10 cellular contexts compared by ENCODE assay signal in the genomic region with DNA sequence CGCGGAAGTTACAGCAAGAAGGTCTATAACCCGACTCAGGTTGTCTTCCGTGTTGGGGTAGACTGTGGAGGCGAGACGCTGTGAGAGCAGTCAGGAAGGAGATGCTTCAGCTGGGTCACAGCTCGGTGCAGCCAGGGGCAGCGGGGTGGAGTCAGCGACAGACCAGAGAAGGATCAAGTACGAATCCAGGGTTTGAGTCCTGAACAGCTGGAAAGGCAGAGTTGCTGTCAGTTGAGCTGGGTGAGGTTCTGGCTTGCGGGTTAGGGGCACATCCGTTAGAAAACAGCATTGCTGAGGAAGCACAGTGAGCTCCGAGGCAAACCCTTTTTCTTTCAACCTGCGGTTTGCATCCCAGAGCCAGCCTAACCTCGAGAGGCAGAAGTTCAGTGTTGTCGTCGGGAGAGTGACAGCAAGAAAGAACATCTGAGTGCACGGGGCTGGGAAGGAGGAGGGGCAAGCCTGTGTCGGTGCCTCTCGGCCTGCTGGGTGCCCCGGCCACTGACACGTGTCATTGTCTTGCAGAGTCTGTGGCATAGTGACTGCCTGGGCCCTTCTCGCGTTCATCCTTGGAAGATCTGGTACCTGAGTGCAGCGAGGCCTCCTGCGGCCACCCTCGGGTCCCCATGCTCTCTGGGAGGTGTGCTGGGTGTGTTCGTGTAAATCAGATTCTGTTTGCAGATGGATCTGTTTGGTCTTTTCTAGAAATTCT. TPM values are rescaled to one million over a fixed set of nuclear protein-coding genes. Genes with fewer than 3 reads are reported as not detected.
DNase-seq lines count a peak whose midpoint lies in the region; ATAC-seq, FAIRE-seq and TF ChIP-seq lines count a peak whose summit lies in the region.
"Had no signal": no experiment of that assay in that cellular context is flagged by ENCODE, and none has a peak within 500 bp of the region (broad histone marks: within the 10 kb centered on the region; RNA-seq: fewer than 3 reads in every experiment).

No MANE protein-coding gene starts in this region.

- no peaks in the 10 kb centered on the region for H3K9me2 ChIP-seq in PC-3 (replicated peaks; ENCODE audit: low read length)

- POLR2A ChIA-PET in activated CD4-positive, alpha-beta memory T cell treated with anti-CD3 and anti-CD28 coated beads, Interleukin-2, amount 10 ng/mL, durations not matched to agents 7 days and 5 days (lab: Charles Lee) = interaction anchor here (0.8 to 3.2 kb wide), 5 partner anchors 18 to 196 kb away, joined by 3 to 38 read pairs (median 4); partner anchors contain the start of genes MRPL18, TCP1 and WTAP
- POLR2A ChIA-PET in PC-3 (lab: Charles Lee; ENCODE audit: unreplicated experiment) = no interaction called here

- no peaks in the 10 kb centered on the region for H3K27me3 Mint-ChIP-seq in activated CD4-positive, alpha-beta memory T cell treated with anti-CD3 and anti-CD28 coated beads, Interleukin-2, amount 10 ng/mL, durations not matched to agents 7 days and 5 days
- H3K27me3 Mint-ChIP-seq in natural killer cell (ENCODE audit: low read depth in 2 of 2) = peaks cover 0 to 8% of the 10 kb centered on the region in 2 donors

- peak; percentile 6 for DNase-seq in EH (ENCODE audit: low read depth)
- DNase-seq in activated CD4-positive, alpha-beta memory T cell treated with anti-CD3 and anti-CD28 coated beads, Interleukin-2, amount 10 ng/mL, durations not matched to agents 7 days and 5 days = peak; percentile 54
- no peak for DNase-seq in natural killer cell
- DNase-seq in PC-3 = no peak
- no peak for DNase-seq in D721Med (ENCODE audit: insufficient read length, low spot score)
- no peak for DNase-seq in Right ventricle myocardium superior
- DNase-seq: NCI-H1694 had no signal

- peak overlapping the region; percentile 86 for H3K27ac Mint-ChIP-seq in activated CD4-positive, alpha-beta memory T cell treated with anti-CD3 and anti-CD28 coated beads, Interleukin-2, amount 10 ng/mL, durations not matched to agents 7 days and 5 days
- H3K27ac Mint-ChIP-seq in natural killer cell = peak overlapping the region; percentile 78 to 82

- no peaks in the 10 kb centered on the region for H3K4me1 ChIP-seq in PC-3 (ENCODE audit: insufficient read depth, low read length)

- H3K9ac ChIP-seq in PC-3 (ENCODE audit: low read length) = no peak overlapping the region

- no peaks in the 10 kb centered on the region for H3K36me3 Mint-ChIP-seq in activated CD4-positive, alpha-beta memory T cell treated with anti-CD3 and anti-CD28 coated beads, Interleukin-2, amount 10 ng/mL, durations not matched to agents 7 days and 5 days (ENCODE audit: low read depth)
- no peaks in the 10 kb centered on the region for H3K36me3 Mint-ChIP-seq in natural killer cell

- no peaks in the 10 kb centered on the region for H3K36me3 ChIP-seq in PC-3 (ENCODE audit: low read depth, low read length)

- H3K4me3 ChIP-seq in PC-3 (ENCODE audit: low read length) = no peak overlapping the region

- no peaks in the 10 kb centered on the region for H3K79me2 ChIP-seq in PC-3 (ENCODE audit: low read length)

- BruUV-seq in PC-3 (replicated peaks; lab: Mats Ljungman, UMichigan) = no TSS peak

- ATAC-seq in HG03520 (IDR thresholded peaks at IDR 0.05; ENCODE audit: unreplicated experiment) = peak; percentile 51
- ATAC-seq in natural killer cell = peak in 2 of 3 donors; percentile 70 to 79
- ATAC-seq in GM18861 (IDR thresholded peaks at IDR 0.05; ENCODE audit: unreplicated experiment) = no peak
- no peak for ATAC-seq in PC-3
- ATAC-seq in Right ventricle myocardium superior (ENCODE audit: poor library complexity) = no peak

- intact Hi-C loops in natural killer cell (cut with micrococcal nuclease) = no loop called here
- intact Hi-C loops in PC-3 (cut with micrococcal nuclease) = no loop called here
- intact Hi-C loops in Right ventricle myocardium superior (cut with DNase I) = no loop called here

- no peaks in the 10 kb centered on the region for H4K20me1 ChIP-seq in PC-3 (ENCODE audit: low read length)

- no peak overlapping the region for H3K4me2 ChIP-seq in PC-3 (ENCODE audit: low read length)

- no peaks in the 10 kb centered on the region for H3F3A ChIP-seq in PC-3 (ENCODE audit: low read length, unreplicated experiment)

- no peaks in the 10 kb centered on the region for H3K27me3 ChIP-seq in PC-3 (ENCODE audit: low read length)

- no peak for FAIRE-seq in D721Med (lab: Jason Lieb, UNC)

- H3K4me1 Mint-ChIP-seq in activated CD4-positive, alpha-beta memory T cell treated with anti-CD3 and anti-CD28 coated beads, Interleukin-2, amount 10 ng/mL, durations not matched to agents 7 days and 5 days = peaks cover 16% of the 10 kb centered on the region
- H3K4me1 Mint-ChIP-seq in natural killer cell = peaks cover 19 to 24% of the 10 kb centered on the region in 2 donors

- no peaks in the 10 kb centered on the region for H3K9me3 ChIP-seq in PC-3 (ENCODE audit: low read length)

- no peak overlapping the region for H2AFZ ChIP-seq in PC-3 (ENCODE audit: low read length)

- TF ChIP-seq CTCF in natural killer cell (IDR thresholded peaks at IDR 0.05) = no peak
- no peak for TF ChIP-seq CTCF in PC-3 (conservative IDR thresholded peaks at IDR 0.05; ENCODE audit: low read depth, low read length)
- TF ChIP-seq CTCF in D721Med (IDR thresholded peaks at IDR 0.05; ENCODE audit: insufficient read depth, missing control alignments) = no peak

- H3K9me3 Mint-ChIP-seq in activated CD4-positive, alpha-beta memory T cell treated with anti-CD3 and anti-CD28 coated beads, Interleukin-2, amount 10 ng/mL, durations not matched to agents 7 days and 5 days = no peaks in the 10 kb centered on the region
- no peaks in the 10 kb centered on the region for H3K9me3 Mint-ChIP-seq in natural killer cell

- CTCF ChIA-PET in activated CD4-positive, alpha-beta memory T cell treated with anti-CD3 and anti-CD28 coated beads, Interleukin-2, amount 10 ng/mL, durations not matched to agents 7 days and 5 days (lab: Charles Lee) = interaction anchor here (0.6 to 1.5 kb wide), 8 partner anchors 9 to 320 kb away, joined by 3 to 5 read pairs (median 4); partner anchors contain the start of gene TCP1
- CTCF ChIA-PET in PC-3 (lab: Charles Lee) = no interaction called here

- H3K4me3 Mint-ChIP-seq in activated CD4-positive, alpha-beta memory T cell treated with anti-CD3 and anti-CD28 coated beads, Interleukin-2, amount 10 ng/mL, durations not matched to agents 7 days and 5 days = peak overlapping the region; percentile 31
- H3K4me3 Mint-ChIP-seq in natural killer cell = peak overlapping the region; percentile 83

- H3K27ac ChIP-seq in PC-3 (ENCODE audit: low read length) = no peak overlapping the region

RNA-seq across cellular contexts. Expression of gene PNLDC1, which starts 20.0 kb away (rescaled TPM):
- under 1 TPM; 0.25 to 0.35 TPM for total RNA-seq in activated CD4-positive, alpha-beta memory T cell treated with anti-CD3 and anti-CD28 coated beads, Interleukin-2, amount 10 ng/mL, durations not matched to agents 7 days and 5 days
- under 1 TPM in 1 of 3 donors, not detected in 2; 0.19 TPM for total RNA-seq in natural killer cell
- not detected in 2 replicates for total RNA-seq in PC-3 (2014; rRNA removed)
- not detected for total RNA-seq in Right ventricle myocardium superior
- total RNA-seq: urinary bladder had no signal

RNA-seq across cellular contexts. Expression of gene MRPL18, which starts 29.8 kb away (rescaled TPM):
- 10 to 100 TPM; 63.6 to 65.8 TPM for total RNA-seq in activated CD4-positive, alpha-beta memory T cell treated with anti-CD3 and anti-CD28 coated beads, Interleukin-2, amount 10 ng/mL, durations not matched to agents 7 days and 5 days
- total RNA-seq in natural killer cell (10 to 100 TPM; 22.3 to 29.6 (median 22.6) TPM), PC-3 (2014; rRNA removed) (123 and 155 TPM in 2 replicates), Right ventricle myocardium superior (64.1 TPM)

RNA-seq across cellular contexts. Expression of gene TCP1, which starts 30.7 kb away (rescaled TPM):
- total RNA-seq in activated CD4-positive, alpha-beta memory T cell treated with anti-CD3 and anti-CD28 coated beads, Interleukin-2, amount 10 ng/mL, durations not matched to agents 7 days and 5 days = 100 to 1,000 TPM; 203 to 212 TPM
- total RNA-seq in natural killer cell (100 to 1,000 TPM; 192 to 230 (median 218) TPM), PC-3 (2014; rRNA removed) (253 and 280 TPM in 2 replicates), Right ventricle myocardium superior (159 TPM)

RNA-seq across cellular contexts. Expression of gene ACAT2, which starts 58.2 kb away (rescaled TPM):
- total RNA-seq in activated CD4-positive, alpha-beta memory T cell treated with anti-CD3 and anti-CD28 coated beads, Interleukin-2, amount 10 ng/mL, durations not matched to agents 7 days and 5 days = 100 to 1,000 TPM in 1 of 2 experiments, 10 to 100 TPM in 1; 98.0 to 109 TPM
- 10 to 100 TPM; 21.7 to 31.7 (median 26.5) TPM for total RNA-seq in natural killer cell
- total RNA-seq in PC-3 (2014; rRNA removed) = 29.0 and 36.0 TPM in 2 replicates
- 4.1 TPM for total RNA-seq in Right ventricle myocardium superior

Comparison
In these comparisons a context has a peak if more than half of its experiments do, and no peak if none do; other contexts are left out.
1. DNase-seq: peak in EH (single experiment) and activated CD4-positive, alpha-beta memory T cell treated with anti-CD3 and anti-CD28 coated beads, Interleukin-2, amount 10 ng/mL, durations not matched to agents 7 days and 5 days (single experiment); none in natural killer cell (single experiment), PC-3 (single experiment), D721Med (single experiment) and Right ventricle myocardium superior (single experiment).
2. ATAC-seq: peak in HG03520 (single experiment) and natural killer cell (2 of 3); none in GM18861 (single experiment), PC-3 (single experiment) and Right ventricle myocardium superior (single experiment).